1 cellular context compared by ENCODE assay signal in the genomic region with DNA sequence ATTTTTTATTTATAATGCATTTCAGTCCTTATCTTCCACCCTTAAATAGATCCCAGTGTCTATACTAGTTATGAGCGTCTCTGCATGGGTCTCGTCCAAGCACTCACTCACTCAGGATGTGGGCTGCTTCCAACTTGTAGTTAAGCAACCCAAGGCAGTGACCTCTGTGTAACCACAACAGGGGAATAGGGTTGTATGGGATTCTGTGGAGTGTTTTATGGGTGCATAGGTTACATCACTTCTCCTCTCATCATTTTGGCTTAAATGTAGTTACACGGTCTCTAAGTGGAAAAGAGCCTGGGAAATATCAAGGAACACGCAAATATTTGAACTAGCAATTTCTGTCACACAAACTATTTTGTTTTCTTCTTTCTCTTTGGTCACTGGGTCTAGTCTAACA.
TF ChIP-seq lines count a peak whose summit lies in the region.

No MANE protein-coding gene starts in this region.

TF ChIP-seq in IMR-90, 13 proteins besides CTCF, POLR2A, EP300 and RAD21:
- TF ChIP-seq FOS (IDR thresholded peaks at IDR 0.05; ENCODE audit: low read depth, low read length) (no peak), NFE2L2 (IDR thresholded peaks at IDR 0.05; ENCODE audit: low read depth, low read length) (no peak), RFX5 (IDR thresholded peaks at IDR 0.05; ENCODE audit: low read depth, low read length) (no peak), MAZ (IDR thresholded peaks at IDR 0.05; ENCODE audit: borderline replicate concordance, low read depth, low read length) (no peak), MXI1 (IDR thresholded peaks at IDR 0.05; ENCODE audit: borderline replicate concordance, low read depth, low read length) (no peak), CHD1 (IDR thresholded peaks at IDR 0.05; ENCODE audit: low read depth, low read length) (no peak), SMC3 (IDR thresholded peaks at IDR 0.05; ENCODE audit: low read depth, low read length) (no peak), USF2 (IDR thresholded peaks at IDR 0.05; ENCODE audit: low read depth, low read length) (no peak), CEBPB (IDR thresholded peaks at IDR 0.05; ENCODE audit: low read depth, low read length) (no peak), MAFK (IDR thresholded peaks at IDR 0.05; ENCODE audit: low read depth, low read length) (no peak), BHLHE40 (IDR thresholded peaks at IDR 0.05; ENCODE audit: low read depth, low read length) (no peak), ELK1 (IDR thresholded peaks at IDR 0.05; ENCODE audit: borderline replicate concordance, low read depth, low read length) (no peak), RCOR1 (IDR thresholded peaks at IDR 0.05; ENCODE audit: insufficient replicate concordance, low read length) (no peak)
